ENCODE assay signal across 28 cellular contexts in genomic region chr10:131110241-131110783, GRCh38.
"Had no signal": no experiment of that assay in that cellular context is flagged by ENCODE, and none has a peak within 500 bp of the region (broad histone marks: within the 10 kb centered on the region; RNA-seq: fewer than 3 reads in every experiment).

No MANE protein-coding gene starts in this region.

- H3K9me3 ChIP-seq: pancreas, psoas muscle, right lobe of liver, sigmoid colon, thoracic aorta, thyroid gland, vagina had no signal

- H3K4me3 Mint-ChIP-seq: naive B cell; naive thymus-derived CD8-positive, alpha-beta T cell; natural killer cell treated with Interleukin-12 subunit alpha and Interleukin-12 subunit beta and Interleukin-15 and Interleukin-18, amount 100 ng/mL, for 72 hours; nephron progenitor cell; neural crest cell; stimulated activated naive B cell treated with anti-CD40 and anti-IgM and Interleukin-4, amounts not matched to agents 10 μg/mL and 1 μg/mL and 100 μg/mL, for 72 hours; stimulated activated naive CD8-positive, alpha-beta T cell treated with anti-CD3 and anti-CD28 coated beads, Interleukin-15, Interleukin-2, amounts not matched to agents 100 ng/mL and 50 ng/mL, for 24 hours had no signal

- H3K27me3 Mint-ChIP-seq: naive B cell; natural killer cell treated with Interleukin-12 subunit alpha and Interleukin-12 subunit beta and Interleukin-15 and Interleukin-18, amount 100 ng/mL, for 72 hours; stimulated activated naive B cell treated with anti-CD40 and anti-IgM and Interleukin-4, amounts not matched to agents 10 μg/mL and 1 μg/mL and 100 μg/mL, for 72 hours; stimulated activated naive CD8-positive, alpha-beta T cell treated with anti-CD3 and anti-CD28 coated beads, Interleukin-15, Interleukin-2, amounts not matched to agents 100 ng/mL and 50 ng/mL, for 24 hours had no signal

- ATAC-seq: naive thymus-derived CD8-positive, alpha-beta T cell; natural killer cell treated with Interleukin-12 subunit alpha and Interleukin-12 subunit beta and Interleukin-15 and Interleukin-18, amount 100 ng/mL, for 72 hours; pancreas; psoas muscle; right cardiac atrium; right lobe of liver; stimulated activated naive B cell treated with anti-CD40 and anti-IgM and Interleukin-4, amounts not matched to agents 10 μg/mL and 1 μg/mL and 100 μg/mL, for 72 hours had no signal

- H3K36me3 ChIP-seq: pancreas, right lobe of liver, sigmoid colon, stomach, thoracic aorta, thyroid gland, tibial nerve, upper lobe of left lung, vagina had no signal

- H3K4me3 ChIP-seq: pancreas, psoas muscle, right lobe of liver, sigmoid colon, stomach, thoracic aorta, thyroid gland, tibial nerve, upper lobe of left lung, vagina had no signal

- H3K27me3 ChIP-seq: pancreas, right lobe of liver, stomach, thyroid gland, tibial nerve, upper lobe of left lung, vagina had no signal

- H3K27ac Mint-ChIP-seq: naive B cell; naive thymus-derived CD8-positive, alpha-beta T cell; natural killer cell treated with Interleukin-12 subunit alpha and Interleukin-12 subunit beta and Interleukin-15 and Interleukin-18, amount 100 ng/mL, for 72 hours; nephron progenitor cell; progenitor cell of endocrine pancreas; stimulated activated naive B cell treated with anti-CD40 and anti-IgM and Interleukin-4, amounts not matched to agents 10 μg/mL and 1 μg/mL and 100 μg/mL, for 72 hours; stimulated activated naive CD8-positive, alpha-beta T cell treated with anti-CD3 and anti-CD28 coated beads, Interleukin-15, Interleukin-2, amounts not matched to agents 100 ng/mL and 50 ng/mL, for 24 hours had no signal

- DNase-seq: naive B cell; naive thymus-derived CD8-positive, alpha-beta T cell; nephron progenitor cell; right cardiac atrium; right lobe of liver; sigmoid colon; small intestine; stimulated activated CD4-positive, alpha-beta T cell treated with anti-CD3 and anti-CD28 coated beads, Interleukin-12 subunit alpha, Interleukin-12 subunit beta, amount 100 ng/mL, for 4 hours; stimulated activated CD4-positive, alpha-beta T cell treated with anti-CD3 and anti-CD28 coated beads, Interleukin-1b, Interleukin-23, amount 100 ng/mL, for 48 hours; stimulated activated CD4-positive, alpha-beta T cell treated with anti-CD3 and anti-CD28 coated beads, Interleukin-4, amount 100 ng/mL, for 1 hour; stimulated activated CD4-positive, alpha-beta T cell treated with anti-CD3 and anti-CD28 coated beads, Interleukin-4, amount 100 ng/mL, for 4 hours; stimulated activated CD8-positive, alpha-beta memory T cell treated with anti-CD3 and anti-CD28 coated beads, Interleukin-4, amount 100 ng/mL, for 48 hours; stimulated activated naive B cell treated with anti-CD40 and anti-IgM and Interleukin-4, amounts not matched to agents 10 μg/mL and 1 μg/mL and 100 μg/mL, for 72 hours; stimulated activated naive CD4-positive, alpha-beta T cell treated with Interleukin-2 at 50 U/mL for 16 hours; stomach; thyroid gland; trophoblast cell; upper lobe of left lung had no signal

- FAIRE-seq: pancreas, small intestine, urothelium cell line had no signal

- H3K9me3 Mint-ChIP-seq: stimulated activated naive CD8-positive, alpha-beta T cell treated with anti-CD3 and anti-CD28 coated beads, Interleukin-15, Interleukin-2, amounts not matched to agents 100 ng/mL and 50 ng/mL, for 24 hours had no signal

- H3K27ac ChIP-seq: pancreas, psoas muscle, right lobe of liver, sigmoid colon, stomach, thoracic aorta, thyroid gland, tibial nerve, upper lobe of left lung, vagina had no signal

- H3K4me1 Mint-ChIP-seq: naive B cell; stimulated activated naive B cell treated with anti-CD40 and anti-IgM and Interleukin-4, amounts not matched to agents 10 μg/mL and 1 μg/mL and 100 μg/mL, for 72 hours had no signal

- H3K36me3 Mint-ChIP-seq: naive B cell; naive thymus-derived CD8-positive, alpha-beta T cell; natural killer cell treated with Interleukin-12 subunit alpha and Interleukin-12 subunit beta and Interleukin-15 and Interleukin-18, amount 100 ng/mL, for 72 hours; stimulated activated naive B cell treated with anti-CD40 and anti-IgM and Interleukin-4, amounts not matched to agents 10 μg/mL and 1 μg/mL and 100 μg/mL, for 72 hours had no signal

- H3K4me1 ChIP-seq: pancreas, psoas muscle, right lobe of liver, sigmoid colon, stomach, thyroid gland, tibial nerve, upper lobe of left lung, vagina had no signal
